ENCODE assay signal across 8 cellular contexts in the genomic region with DNA sequence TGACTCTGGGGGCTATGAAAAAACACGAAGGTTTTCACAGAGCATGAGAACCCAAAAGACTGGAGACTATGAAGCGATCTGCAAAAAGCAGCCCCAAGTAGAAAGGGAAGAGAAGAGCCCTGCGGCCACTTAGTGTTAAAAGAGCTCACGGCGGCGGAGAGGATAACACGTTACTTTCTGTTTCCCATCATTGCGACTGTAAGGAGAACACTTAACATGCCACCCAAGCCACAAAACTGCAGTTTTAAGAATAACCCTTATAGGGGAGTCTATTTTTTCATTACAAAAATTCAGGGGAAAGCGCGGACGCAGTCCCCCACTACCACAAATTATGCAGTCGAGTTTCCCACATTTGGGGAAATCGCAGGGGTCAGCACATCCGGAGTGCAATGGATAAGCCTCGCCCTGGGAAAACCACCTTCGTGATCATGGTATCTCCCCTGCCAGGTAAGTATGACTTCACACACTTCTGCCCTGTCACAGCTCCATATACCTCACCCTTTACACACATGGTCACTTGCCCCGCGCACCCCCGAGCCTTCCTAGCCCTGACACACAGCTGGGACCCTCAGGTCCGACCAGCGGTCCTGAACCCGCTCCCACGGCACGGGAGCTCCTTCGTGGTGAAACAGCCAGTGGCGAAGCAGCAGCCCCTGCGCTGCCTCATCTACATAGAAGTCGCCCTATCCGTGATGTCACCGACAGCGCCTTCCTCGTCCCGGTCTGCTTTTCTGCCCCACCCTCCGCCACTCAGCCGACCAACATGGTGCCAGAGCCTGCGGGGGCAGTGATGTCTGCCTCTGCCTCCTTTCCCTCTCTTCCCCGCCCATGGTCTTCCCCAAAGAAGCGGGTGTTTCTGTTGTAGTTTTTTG.
A peak's percentile ranks its signal among the peaks of the same experiment; 100 is the strongest.
DNase-seq lines count a peak whose midpoint lies in the region; ATAC-seq and TF ChIP-seq lines count a peak whose summit lies in the region.
"Not testable (repeated sequence)": the region's sequence is repeated elsewhere in the genome, so short reads cannot be mapped to it uniquely, and the experiment has no call there.

No MANE protein-coding gene starts in this region.

- not testable (repeated sequence) for H3K79me2 ChIP-seq in PC-9 (ENCODE audit: low read depth)

- not testable (repeated sequence) for H3K9me2 ChIP-seq in PC-9 (ENCODE audit: insufficient read depth)

- not testable (repeated sequence) for H3K4me1 Mint-ChIP-seq in IgD-negative memory B cell; naive thymus-derived CD4-positive, alpha-beta T cell; stimulated activated naive CD8-positive, alpha-beta T cell treated with anti-CD3 and anti-CD28 coated beads, Interleukin-15, Interleukin-2, amounts not matched to agents 100 ng/mL and 50 ng/mL, for 24 hours (ENCODE audit: low read depth)

- peak overlapping the region; percentile 49; the same call in 1 of the 2 replicates for H3K4me3 ChIP-seq in PC-9
- H3K4me3 ChIP-seq in naive thymus-derived CD4-positive, alpha-beta T cell (ENCODE audit: low read length), result peak overlapping the region; percentile 53

- intact Hi-C loops in PC-9 (cut with micrococcal nuclease; ENCODE audit: unreplicated experiment); naive thymus-derived CD4-positive, alpha-beta T cell (cut with micrococcal nuclease): not testable (repeated sequence)

- peak overlapping the region; percentile 83 to 95 (median 89) for H3K4me3 Mint-ChIP-seq in IgD-negative memory B cell
- peak overlapping the region; percentile 81 to 94 (median 90) for H3K4me3 Mint-ChIP-seq in naive thymus-derived CD4-positive, alpha-beta T cell
- peak overlapping the region; percentile 74 for H3K4me3 Mint-ChIP-seq in stimulated activated naive CD8-positive, alpha-beta T cell treated with anti-CD3 and anti-CD28 coated beads, Interleukin-15, Interleukin-2, amounts not matched to agents 100 ng/mL and 50 ng/mL, for 24 hours

- H3K9me3 ChIP-seq in PC-9 (ENCODE audit: insufficient read depth, low read depth); naive thymus-derived CD4-positive, alpha-beta T cell (ENCODE audit: control insufficient read depth in 2 of 3, low read length in 3 of 3): not testable (repeated sequence)

- TF ChIP-seq CTCF in PC-9 (conservative IDR thresholded peaks at IDR 0.05), result not testable (repeated sequence)

- peak overlapping the region; percentile 65 for H3K4me2 ChIP-seq in PC-9

- H3F3A ChIP-seq in PC-9 (ENCODE audit: insufficient read depth, low read depth), result not testable (repeated sequence)

- not testable (repeated sequence) for H3K9me3 Mint-ChIP-seq in IgD-negative memory B cell; naive thymus-derived CD4-positive, alpha-beta T cell; stimulated activated naive CD8-positive, alpha-beta T cell treated with anti-CD3 and anti-CD28 coated beads, Interleukin-15, Interleukin-2, amounts not matched to agents 100 ng/mL and 50 ng/mL, for 24 hours

- not testable (repeated sequence) for H3K27me3 Mint-ChIP-seq in IgD-negative memory B cell; stimulated activated naive CD8-positive, alpha-beta T cell treated with anti-CD3 and anti-CD28 coated beads, Interleukin-15, Interleukin-2, amounts not matched to agents 100 ng/mL and 50 ng/mL, for 24 hours
- peaks cover 0 to 14% (median 0%) of the 10 kb centered on the region in 5 donors for H3K27me3 Mint-ChIP-seq in naive thymus-derived CD4-positive, alpha-beta T cell

- not testable (repeated sequence) for H3K36me3 ChIP-seq in PC-9 (ENCODE audit: low read depth); naive thymus-derived CD4-positive, alpha-beta T cell (ENCODE audit: control insufficient read depth in 2 of 3, insufficient read depth in 3 of 3, low read length in 3 of 3)

- not testable (repeated sequence) for H4K20me1 ChIP-seq in PC-9 (ENCODE audit: insufficient read depth)

- H2AFZ ChIP-seq in PC-9, result not testable (repeated sequence)

- H3K27ac Mint-ChIP-seq in IgD-negative memory B cell, result peak overlapping the region; percentile 94 to 100 (median 99)
- peak overlapping the region; percentile 91 to 99 (median 97) for H3K27ac Mint-ChIP-seq in naive thymus-derived CD4-positive, alpha-beta T cell
- peak overlapping the region; percentile 100 for H3K27ac Mint-ChIP-seq in stimulated activated naive CD8-positive, alpha-beta T cell treated with anti-CD3 and anti-CD28 coated beads, Interleukin-15, Interleukin-2, amounts not matched to agents 100 ng/mL and 50 ng/mL, for 24 hours

- DNase-seq in EL (peak; percentile 97), PC-9 (peak; percentile 82 to 98), fibroblast of gingiva (ENCODE audit: low read depth) (peak; percentile 90)
- DNase-seq in activated T-cell treated with anti-CD3 and anti-CD28 coated beads, Interleukin-2, amount 50 U/mL, for 48 hours, result peak; percentile 87 to 88
- peak; percentile 56 to 83 (median 79) for DNase-seq in naive thymus-derived CD4-positive, alpha-beta T cell

- BruUV-seq in PC-9 (replicated peaks; lab: Mats Ljungman, UMichigan), result TSS peak; percentile 98

- CTCF ChIA-PET in PC-9 (lab: Charles Lee); naive thymus-derived CD4-positive, alpha-beta T cell (lab: Charles Lee): not testable (repeated sequence)

- ATAC-seq in GM21825 (IDR thresholded peaks at IDR 0.05; ENCODE audit: unreplicated experiment), result peak; percentile 79
- ATAC-seq in naive thymus-derived CD4-positive, alpha-beta T cell, result peak; percentile 90

- POLR2A ChIA-PET in PC-9 (lab: Charles Lee; ENCODE audit: unreplicated experiment), result interaction anchor here (0.5 to 0.6 kb wide), 2 partner anchors 225 to 785 kb away, joined by 3 to 23 read pairs; no protein-coding TSS in a partner anchor
- POLR2A ChIA-PET in naive thymus-derived CD4-positive, alpha-beta T cell (lab: Charles Lee), result not testable (repeated sequence)

- H3K27me3 ChIP-seq in PC-9 (ENCODE audit: insufficient read depth, low read depth); naive thymus-derived CD4-positive, alpha-beta T cell (ENCODE audit: control insufficient read depth in 2 of 2, insufficient read depth in 2 of 2, low read length in 2 of 2): not testable (repeated sequence)

- peak overlapping the region; percentile 87 for H3K27ac ChIP-seq in PC-9
- peak overlapping the region; percentile 74 for H3K27ac ChIP-seq in naive thymus-derived CD4-positive, alpha-beta T cell (ENCODE audit: low read depth, low read length)

- H3K4me1 ChIP-seq in PC-9 (replicated peaks; ENCODE audit: insufficient read depth); naive thymus-derived CD4-positive, alpha-beta T cell (ENCODE audit: control insufficient read depth in 2 of 2, insufficient read depth in 2 of 2, low read length in 2 of 2): not testable (repeated sequence)

- not testable (repeated sequence) for H3K36me3 Mint-ChIP-seq in IgD-negative memory B cell; naive thymus-derived CD4-positive, alpha-beta T cell; stimulated activated naive CD8-positive, alpha-beta T cell treated with anti-CD3 and anti-CD28 coated beads, Interleukin-15, Interleukin-2, amounts not matched to agents 100 ng/mL and 50 ng/mL, for 24 hours (ENCODE audit: low read depth)

Comparison
In these comparisons a context has a peak if more than half of its experiments do, and no peak if none do; other contexts are left out.
1. Peak in every context shown above with its lines: DNase-seq, ATAC-seq, H3K4me3 ChIP-seq and H3K27ac ChIP-seq.